In the genomic region with DNA sequence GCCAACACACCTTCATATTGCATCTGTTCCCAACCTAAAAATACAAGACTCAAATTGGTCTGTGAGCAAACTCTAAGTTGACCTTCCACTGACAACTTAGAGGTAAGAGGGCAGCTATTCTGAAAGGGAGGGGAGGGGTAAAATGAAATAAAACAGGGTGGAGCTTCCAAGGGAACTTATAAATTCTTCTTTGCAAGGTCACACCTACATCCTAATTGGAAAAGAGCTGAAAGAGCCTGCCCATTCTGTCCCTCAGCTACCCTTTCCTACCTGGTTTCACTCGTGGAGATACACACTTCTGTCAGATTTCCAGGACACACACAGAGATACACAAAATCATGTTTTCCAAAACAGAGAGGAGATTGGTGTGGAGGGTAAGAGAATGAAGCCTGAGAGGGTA, we compare ENCODE assay signal across 17 cellular contexts. TPM values are rescaled to one million over a fixed set of nuclear protein-coding genes. Genes with fewer than 3 reads are reported as not detected.
A peak's percentile ranks its signal among the peaks of the same experiment; 100 is the strongest.
DNase-seq lines count a peak whose midpoint lies in the region; ATAC-seq, FAIRE-seq and TF ChIP-seq lines count a peak whose summit lies in the region.
"Had no signal": no experiment of that assay in that cellular context is flagged by ENCODE, and none has a peak within 500 bp of the region (broad histone marks: within the 10 kb centered on the region; RNA-seq: fewer than 3 reads in every experiment).

No MANE protein-coding gene starts in this region.

- H3K9ac ChIP-seq in HCT116 (ENCODE audit: low read length) (no peak overlapping the region), HepG2 (ENCODE audit: insufficient read depth, low read depth, low read length) (no peak overlapping the region), neuronal stem cell (ENCODE audit: low read depth, low read length, poor library complexity) (no peak overlapping the region)
- H3K9ac ChIP-seq: neural progenitor cell had no signal

- H4K8ac ChIP-seq in neuronal stem cell (ENCODE audit: low read depth, low read length), result no peak overlapping the region

- H3K79me2 ChIP-seq in HCT116 (ENCODE audit: insufficient read depth, low read length), result no peaks in the 10 kb centered on the region
- no peaks in the 10 kb centered on the region for H3K79me2 ChIP-seq in HepG2 (ENCODE audit: insufficient read depth, low read length)

- H2AFZ ChIP-seq in HCT116 (ENCODE audit: low read depth, low read length, poor library complexity, severe bottlenecking) (no peak overlapping the region), HepG2 (ENCODE audit: low read length) (no peak overlapping the region), neuronal stem cell (ENCODE audit: low read length) (no peak overlapping the region)

- peaks cover 47% of the 10 kb centered on the region for H3K27me3 Mint-ChIP-seq in CD8-positive, alpha-beta T cell (ENCODE audit: low read depth)
- peaks cover 12% of the 10 kb centered on the region for H3K27me3 Mint-ChIP-seq in dendritic cell treated with granulocyte-macrophage colony-stimulating factor and Interleukin-4, amounts not matched to agents 40 ng/mL and 50 ng/mL, for 4 days
- peaks cover 15% of the 10 kb centered on the region for H3K27me3 Mint-ChIP-seq in mesothelial cell of epicardium (ENCODE audit: low read depth)

- TF ChIP-seq POLR2A in HCT116 (IDR thresholded peaks at IDR 0.05; ENCODE audit: borderline replicate concordance, extremely low read depth, insufficient read depth, insufficient read length), result no peak
- no peak for TF ChIP-seq POLR2A in HepG2 (IDR thresholded peaks at IDR 0.05; ENCODE audit: insufficient read depth in 1 of 2, low read depth in 2 of 2, low read length in 2 of 2)

- H3K4me3 Mint-ChIP-seq in CD8-positive, alpha-beta T cell, result peak overlapping the region; percentile 1
- no peak overlapping the region for H3K4me3 Mint-ChIP-seq in dendritic cell treated with granulocyte-macrophage colony-stimulating factor and Interleukin-4, amounts not matched to agents 40 ng/mL and 50 ng/mL, for 4 days
- H3K4me3 Mint-ChIP-seq in mesothelial cell of epicardium, result peak overlapping the region; percentile 78
- H3K4me3 Mint-ChIP-seq: activated CD4-positive, alpha-beta memory T cell treated with anti-CD3 and anti-CD28 coated beads for 36 hours; activated T-cell treated with anti-CD3 and anti-CD28 coated beads, Interleukin-2, amount 50 U/mL, for 4 hours; neural progenitor cell had no signal

- no peak overlapping the region for H2BK120ac ChIP-seq in neuronal stem cell (ENCODE audit: low read depth, low read length)

- H3K9me3 ChIP-seq in CD8-positive, alpha-beta T cell (ENCODE audit: low read length), result no peaks in the 10 kb centered on the region
- no peaks in the 10 kb centered on the region for H3K9me3 ChIP-seq in HCT116 (ENCODE audit: control insufficient read depth in 1 of 2, insufficient read depth in 1 of 2, low read depth in 1 of 2, low read length in 2 of 2)
- H3K9me3 ChIP-seq in HepG2 (ENCODE audit: low read length), result no peaks in the 10 kb centered on the region
- no peaks in the 10 kb centered on the region for H3K9me3 ChIP-seq in neuronal stem cell (replicated peaks in 1 of 2; ENCODE audit: control insufficient read depth in 2 of 2, insufficient read depth in 1 of 2, low read depth in 1 of 2, low read length in 2 of 2)

- H3K9me3 Mint-ChIP-seq in CD8-positive, alpha-beta T cell, result no peaks in the 10 kb centered on the region
- peaks cover 7% of the 10 kb centered on the region for H3K9me3 Mint-ChIP-seq in dendritic cell treated with granulocyte-macrophage colony-stimulating factor and Interleukin-4, amounts not matched to agents 40 ng/mL and 50 ng/mL, for 4 days
- peaks cover 5% of the 10 kb centered on the region for H3K9me3 Mint-ChIP-seq in mesothelial cell of epicardium
- H3K9me3 Mint-ChIP-seq: activated CD4-positive, alpha-beta memory T cell treated with anti-CD3 and anti-CD28 coated beads for 36 hours; neural progenitor cell had no signal

- DNase-seq in CD8-positive, alpha-beta T cell, result no peak
- no peak for DNase-seq in HCT116 (ENCODE audit: low read depth, low spot score)
- no peak for DNase-seq in mesothelial cell of epicardium (ENCODE audit: low spot score in 2 of 2, unreplicated experiment in 2 of 2)
- no peak for DNase-seq in NOMO-1 (lab: John Stamatoyannopoulos, UW; ENCODE audit: unreplicated experiment in 2 of 2)
- DNase-seq in HepG2 (ENCODE audit: low spot score), result no peak
- no peak for DNase-seq in neuronal stem cell (ENCODE audit: low spot score)
- no peak for DNase-seq in activated naive CD4-positive, alpha-beta T cell (lab: John Stamatoyannopoulos, UW)
- DNase-seq: activated CD4-positive, alpha-beta memory T cell treated with anti-CD3 and anti-CD28 coated beads for 36 hours; activated T-cell treated with anti-CD3 and anti-CD28 coated beads, Interleukin-2, amount 50 U/mL, for 4 hours; effector memory CD4-positive, alpha-beta T cell; NCI-H446 treated with DMSO at 0.1 percent for 48 hours; SIG-M5; substantia nigra had no signal

- no peak overlapping the region for H3K18ac ChIP-seq in neuronal stem cell (ENCODE audit: low read length)

- no peaks in the 10 kb centered on the region for H3K79me1 ChIP-seq in neuronal stem cell (ENCODE audit: low read depth, low read length)

- POLR2A ChIA-PET in CD8-positive, alpha-beta T cell (lab: Charles Lee), result no interaction called here
- POLR2A ChIA-PET in HCT116 (lab: Charles Lee), result no interaction called here
- POLR2A ChIA-PET in HepG2 (lab: Yijun Ruan, JAX), result no interaction called here

- H3K14ac ChIP-seq in neuronal stem cell (ENCODE audit: low read length), result no peak overlapping the region

- H2AK5ac ChIP-seq in neuronal stem cell (ENCODE audit: low read depth, low read length), result no peak overlapping the region

- no peak for TF ChIP-seq CTCF in CD8-positive, alpha-beta T cell (IDR thresholded peaks at IDR 0.05)
- TF ChIP-seq CTCF in HCT116 (IDR thresholded peaks at IDR 0.05 in 2 of 3, conservative IDR thresholded peaks at IDR 0.05 in 1 of 3; ENCODE audit: borderline replicate concordance in 1 of 3, insufficient read depth in 1 of 3, low read depth in 2 of 3, low read length in 2 of 3) (no peak), mesothelial cell of epicardium (IDR thresholded peaks at IDR 0.05; ENCODE audit: unreplicated experiment) (no peak), HepG2 (CRISPR knock-in tag; IDR thresholded peaks at IDR 0.05) (no peak)

- H3K9me2 ChIP-seq in HCT116 (ENCODE audit: insufficient read depth), result no peaks in the 10 kb centered on the region

- no peaks in the 10 kb centered on the region for H3K36me3 ChIP-seq in CD8-positive, alpha-beta T cell (ENCODE audit: insufficient read depth, low read length)
- H3K36me3 ChIP-seq in HCT116 (ENCODE audit: control insufficient read depth in 1 of 2, insufficient read depth in 2 of 2, low read length in 2 of 2), result no peaks in the 10 kb centered on the region
- no peaks in the 10 kb centered on the region for H3K36me3 ChIP-seq in HepG2 (replicated peaks in 1 of 2; ENCODE audit: control insufficient read depth in 1 of 2, insufficient read depth in 2 of 2, low read length in 2 of 2)
- H3K36me3 ChIP-seq in neuronal stem cell (replicated peaks in 1 of 2; ENCODE audit: control insufficient read depth in 2 of 2, insufficient read depth in 2 of 2, low read length in 2 of 2), result no peaks in the 10 kb centered on the region
- H3K36me3 ChIP-seq: neural progenitor cell had no signal

- no peak overlapping the region for H3K23ac ChIP-seq in neuronal stem cell (ENCODE audit: low read depth, low read length, poor library complexity)

- H3K36me3 Mint-ChIP-seq in CD8-positive, alpha-beta T cell, result no peaks in the 10 kb centered on the region
- peaks cover 1% of the 10 kb centered on the region for H3K36me3 Mint-ChIP-seq in dendritic cell treated with granulocyte-macrophage colony-stimulating factor and Interleukin-4, amounts not matched to agents 40 ng/mL and 50 ng/mL, for 4 days (ENCODE audit: low read depth)
- no peaks in the 10 kb centered on the region for H3K36me3 Mint-ChIP-seq in mesothelial cell of epicardium
- H3K36me3 Mint-ChIP-seq: activated CD4-positive, alpha-beta memory T cell treated with anti-CD3 and anti-CD28 coated beads for 36 hours; neural progenitor cell had no signal

- RAD21 ChIA-PET in HCT116 (lab: Charles Lee; ENCODE audit: low non-redundant PET in 1 of 2, low total read pairs in 2 of 2, uncharacterized antibody in 2 of 2, unreplicated experiment in 2 of 2), result no interaction called here

- no peak overlapping the region for H3K4ac ChIP-seq in neuronal stem cell (ENCODE audit: low read length)

- no peak overlapping the region for H3K27ac ChIP-seq in CD8-positive, alpha-beta T cell (ENCODE audit: low read depth, low read length)
- no peak overlapping the region for H3K27ac ChIP-seq in HCT116 (ENCODE audit: low read depth, low read length)
- no peak overlapping the region for H3K27ac ChIP-seq in HepG2 (ENCODE audit: extremely low read length, insufficient read depth, low read length)
- H3K27ac ChIP-seq in neuronal stem cell (replicated peaks; ENCODE audit: low read length), result no peak overlapping the region
- H3K27ac ChIP-seq: neural progenitor cell had no signal

- TF ChIP-seq RAD21 in HCT116 (IDR thresholded peaks at IDR 0.05; ENCODE audit: low read depth) (no peak), HepG2 (CRISPR knock-in tag; IDR thresholded peaks at IDR 0.05) (no peak)

- CTCF ChIA-PET in CD8-positive, alpha-beta T cell (lab: Charles Lee), result no interaction called here
- CTCF ChIA-PET in HCT116 (lab: Charles Lee), result interaction anchor here (1.5 kb wide), 1 partner anchor 25 kb away, joined by 4 read pairs; no protein-coding TSS in a partner anchor
- CTCF ChIA-PET in HepG2 (lab: Yijun Ruan, JAX; ENCODE audit: low intra/inter-chr PET ratio, low total read pairs), result no interaction called here

- peak overlapping the region; percentile 95 for H3K4me2 ChIP-seq in HCT116 (ENCODE audit: low read length)
- H3K4me2 ChIP-seq in HepG2 (ENCODE audit: low read depth, low read length), result no peak overlapping the region
- no peak overlapping the region for H3K4me2 ChIP-seq in neuronal stem cell (ENCODE audit: insufficient read depth, low read length, poor library complexity, severe bottlenecking)

- H2BK5ac ChIP-seq in neuronal stem cell (ENCODE audit: low read length), result no peak overlapping the region

- H3K4me3 ChIP-seq in CD8-positive, alpha-beta T cell (ENCODE audit: low read depth, low read length), result no peak overlapping the region
- H3K4me3 ChIP-seq in HCT116 (replicated peaks in 1 of 2; ENCODE audit: low read depth in 1 of 2, low read length in 2 of 2) (peak overlapping the region in 1 of 2 experiments; percentile 68; a peak in 2 of 4 replicates), HepG2 (replicated peaks in 1 of 3; ENCODE audit: insufficient read depth in 1 of 3, low read depth in 2 of 3, low read length in 3 of 3) (no peak overlapping the region), neuronal stem cell (ENCODE audit: low read length in 2 of 2) (no peak overlapping the region)

- no peaks in the 10 kb centered on the region for H3K4me1 ChIP-seq in CD8-positive, alpha-beta T cell (ENCODE audit: insufficient read depth, low read length)
- peaks cover 0 to 14% of the 10 kb centered on the region in 2 experiments; a peak in 2 of 4 replicates for H3K4me1 ChIP-seq in HCT116 (ENCODE audit: control insufficient read depth in 1 of 2, insufficient read depth in 2 of 2, low read length in 2 of 2)
- no peaks in the 10 kb centered on the region for H3K4me1 ChIP-seq in HepG2 (ENCODE audit: insufficient read depth, low read length)
- H3K4me1 ChIP-seq in neuronal stem cell (ENCODE audit: control insufficient read depth in 2 of 2, insufficient read depth in 1 of 2, low read depth in 1 of 2, low read length in 2 of 2), result peaks cover 0 to 1% of the 10 kb centered on the region in 2 donors
- H3K4me1 ChIP-seq: neural progenitor cell had no signal

- intact Hi-C loops in CD8-positive, alpha-beta T cell (cut with DNase I, micrococcal nuclease), result no loop called here
- intact Hi-C loops in HCT116 (cut with micrococcal nuclease), result no loop called here
- intact Hi-C loops in dendritic cell treated with granulocyte-macrophage colony-stimulating factor and Interleukin-4, amounts not matched to agents 40 ng/mL and 50 ng/mL, for 4 days (cut with micrococcal nuclease), result no loop called here
- intact Hi-C loops in HepG2 (cut with micrococcal nuclease; ENCODE audit: unreplicated experiment), result no loop called here

- H4K20me1 ChIP-seq in HCT116 (ENCODE audit: insufficient read depth), result no peaks in the 10 kb centered on the region
- H4K20me1 ChIP-seq in HepG2 (ENCODE audit: insufficient read depth, low read length), result no peaks in the 10 kb centered on the region

- H2BK15ac ChIP-seq in neuronal stem cell (ENCODE audit: low read length), result no peak overlapping the region

- H3K27me3 ChIP-seq in CD8-positive, alpha-beta T cell (ENCODE audit: insufficient read depth, low read length), result peaks cover 7% of the 10 kb centered on the region
- H3K27me3 ChIP-seq in HCT116 (ENCODE audit: insufficient read depth, low read length) (no peaks in the 10 kb centered on the region), HepG2 (ENCODE audit: control insufficient read depth in 1 of 2, insufficient read depth in 2 of 2, low read length in 2 of 2) (no peaks in the 10 kb centered on the region; a peak in 1 of 5 replicates), neuronal stem cell (ENCODE audit: control insufficient read depth in 3 of 3, insufficient read depth in 3 of 3, low read depth in 1 of 3, low read length in 3 of 3) (peaks cover 0 to 17% (median 15%) of the 10 kb centered on the region in 3 experiments)

- H3K27ac Mint-ChIP-seq in CD8-positive, alpha-beta T cell, result no peak overlapping the region
- H3K27ac Mint-ChIP-seq in dendritic cell treated with granulocyte-macrophage colony-stimulating factor and Interleukin-4, amounts not matched to agents 40 ng/mL and 50 ng/mL, for 4 days, result peak overlapping the region; percentile 7
- H3K27ac Mint-ChIP-seq in mesothelial cell of epicardium, result no peak overlapping the region
- H3K27ac Mint-ChIP-seq: activated CD4-positive, alpha-beta memory T cell treated with anti-CD3 and anti-CD28 coated beads for 36 hours; neural progenitor cell had no signal

- no peak for FAIRE-seq in HepG2 (lab: Jason Lieb, UNC)

- peaks cover 6% of the 10 kb centered on the region for H3K4me1 Mint-ChIP-seq in CD8-positive, alpha-beta T cell (ENCODE audit: low read depth)
- peaks cover 12% of the 10 kb centered on the region for H3K4me1 Mint-ChIP-seq in dendritic cell treated with granulocyte-macrophage colony-stimulating factor and Interleukin-4, amounts not matched to agents 40 ng/mL and 50 ng/mL, for 4 days (ENCODE audit: low read depth)
- peaks cover 10% of the 10 kb centered on the region for H3K4me1 Mint-ChIP-seq in mesothelial cell of epicardium

- no peak for ATAC-seq in CD8-positive, alpha-beta T cell
- ATAC-seq in HCT116, result no peak
- no peak for ATAC-seq in HepG2

- BruUV-seq in HCT116 (replicated peaks; lab: Mats Ljungman, UMichigan) (TSS peak; percentile 53), HepG2 (replicated peaks; lab: Mats Ljungman, UMichigan) (no TSS peak)

- WGBS in HepG2 (ENCODE audit: low lambda C conversion rate), result 0% methylated on average over 1 of the region's 1 CpG
- WGBS in neuronal stem cell (ENCODE audit: extremely low coverage in 2 of 2, insufficient read length in 2 of 2, insufficient replicate concordance in 1 of 2), 2 donors, result no CpG with 5 or more reads among the region's 1 CpG

- in situ Hi-C loops in HepG2 (cut with HindIII; ENCODE audit: extremely low pct_ligation_motif_present, low pct_unique_long_range_greater_than_20kb), result no loop called here

- no peak overlapping the region for H4K91ac ChIP-seq in neuronal stem cell (ENCODE audit: low read depth, low read length, poor library complexity)

- TF ChIP-seq EP300 in HepG2 (IDR thresholded peaks at IDR 0.05; ENCODE audit: low read depth in 2 of 2, low read length in 2 of 2) (no peak), HepG2 (CRISPR knock-in tag; IDR thresholded peaks at IDR 0.05; ENCODE audit: borderline replicate concordance) (no peak)

- H2BK12ac ChIP-seq in neuronal stem cell (ENCODE audit: low read length), result no peak overlapping the region

RNA-seq across cellular contexts. Expression of a gene that starts 1.0 kb away (rescaled TPM):
- not detected for total RNA-seq in CD8-positive, alpha-beta T cell
- total RNA-seq in HCT116 (2021; ENCODE audit: unreplicated experiment), result 2.9 TPM
- polyA plus RNA-seq in HCT116 (2012), result 3.8 and 4.8 TPM in 2 replicates
- 3.4 to 4.1 TPM (median 4.1 TPM) in 3 replicates for total RNA-seq in mesothelial cell of epicardium
- not detected in 2 replicates for total RNA-seq in HepG2 (2016; rRNA removed; fragmentation: Illumina TruSeq; extraction: Trizol)
- not detected in 2 replicates for total RNA-seq in HepG2 (2016; cell fraction: cytosol; rRNA removed; fragmentation: Illumina TruSeq; extraction: Trizol; ENCODE audit: low read depth)
- not detected in 2 replicates for total RNA-seq in HepG2 (2016; cell fraction: insoluble cytoplasmic fraction; rRNA removed; fragmentation: Illumina TruSeq; extraction: Trizol)
- total RNA-seq in HepG2 (2016; cell fraction: membrane; rRNA removed; fragmentation: Illumina TruSeq; extraction: Trizol), result not detected in 2 replicates
- total RNA-seq in HepG2 (2016; cell fraction: nucleus; rRNA removed; fragmentation: Illumina TruSeq; extraction: Trizol), result not detected in 2 replicates
- not detected in 2 replicates for polyA plus RNA-seq in HepG2 (2011; rRNA removed)
- polyA plus RNA-seq in HepG2 (2011; cell fraction: cytosol; rRNA removed), result not detected in 2 replicates
- not detected in 2 replicates for polyA plus RNA-seq in HepG2 (2011; cell fraction: nucleus; rRNA removed)
- 0.09 TPM in 1 of 2 replicates, not detected in the other for polyA plus RNA-seq in HepG2 (2012)
- polyA plus RNA-seq in HepG2 (2016; cell fraction: cytosol; fragmentation: Illumina TruSeq; extraction: Trizol; ENCODE audit: low read depth), result not detected in 2 replicates
- not detected in 2 replicates for polyA plus RNA-seq in HepG2 (2016; cell fraction: insoluble cytoplasmic fraction; fragmentation: Illumina TruSeq; extraction: Trizol; ENCODE audit: low read depth)
- not detected in 2 replicates for polyA plus RNA-seq in HepG2 (2016; cell fraction: membrane; fragmentation: Illumina TruSeq; extraction: Trizol; ENCODE audit: low read depth)
- polyA plus RNA-seq in HepG2 (2016; cell fraction: nucleus; fragmentation: Illumina TruSeq; extraction: Trizol; ENCODE audit: insufficient read depth, low read depth), result not detected in 2 replicates
- polyA minus RNA-seq in HepG2 (2011; rRNA and poly(A)+ RNA removed; ENCODE audit: low replicate concordance), result not detected in 2 replicates
- polyA minus RNA-seq in HepG2 (2011; cell fraction: cytosol; rRNA and poly(A)+ RNA removed), result not detected in 2 replicates
- polyA minus RNA-seq in HepG2 (2011; cell fraction: nucleus; rRNA and poly(A)+ RNA removed), result not detected in 2 replicates
- 0.06 TPM for polyA plus RNA-seq in neuronal stem cell (2013, experiment 1 of 2)
- 0.03 TPM for polyA plus RNA-seq in neuronal stem cell (2013, experiment 2 of 2)
- total RNA-seq: fibroblast of villous mesenchyme, HT1080 had no signal

RNA-seq across cellular contexts. Expression of a gene that starts 34.1 kb away (rescaled TPM):
- total RNA-seq in CD8-positive, alpha-beta T cell, result not detected
- total RNA-seq in HCT116 (2021; ENCODE audit: unreplicated experiment) (not detected), mesothelial cell of epicardium (0.33 to 0.47 TPM (median 0.34 TPM) in 3 replicates), HepG2 (2016; rRNA removed; fragmentation: Illumina TruSeq; extraction: Trizol) (not detected in 2 replicates)
- not detected in 2 replicates for polyA plus RNA-seq in HCT116 (2012)
- not detected in 2 replicates for total RNA-seq in HepG2 (2016; cell fraction: cytosol; rRNA removed; fragmentation: Illumina TruSeq; extraction: Trizol; ENCODE audit: low read depth)
- not detected in 2 replicates for total RNA-seq in HepG2 (2016; cell fraction: insoluble cytoplasmic fraction; rRNA removed; fragmentation: Illumina TruSeq; extraction: Trizol)
- total RNA-seq in HepG2 (2016; cell fraction: membrane; rRNA removed; fragmentation: Illumina TruSeq; extraction: Trizol), result not detected in 2 replicates
- total RNA-seq in HepG2 (2016; cell fraction: nucleus; rRNA removed; fragmentation: Illumina TruSeq; extraction: Trizol), result not detected in 2 replicates
- polyA plus RNA-seq in HepG2 (2011; rRNA removed), result not detected in 2 replicates
- not detected in 2 replicates for polyA plus RNA-seq in HepG2 (2011; cell fraction: cytosol; rRNA removed)
- polyA plus RNA-seq in HepG2 (2011; cell fraction: nucleus; rRNA removed), result not detected in 2 replicates
- not detected in 2 replicates for polyA plus RNA-seq in HepG2 (2012)
- polyA plus RNA-seq in HepG2 (2016; cell fraction: cytosol; fragmentation: Illumina TruSeq; extraction: Trizol; ENCODE audit: low read depth), result not detected in 2 replicates
- not detected in 2 replicates for polyA plus RNA-seq in HepG2 (2016; cell fraction: insoluble cytoplasmic fraction; fragmentation: Illumina TruSeq; extraction: Trizol; ENCODE audit: low read depth)
- polyA plus RNA-seq in HepG2 (2016; cell fraction: membrane; fragmentation: Illumina TruSeq; extraction: Trizol; ENCODE audit: low read depth), result not detected in 2 replicates
- not detected in 2 replicates for polyA plus RNA-seq in HepG2 (2016; cell fraction: nucleus; fragmentation: Illumina TruSeq; extraction: Trizol; ENCODE audit: insufficient read depth, low read depth)
- not detected in 2 replicates for polyA minus RNA-seq in HepG2 (2011; rRNA and poly(A)+ RNA removed; ENCODE audit: low replicate concordance)
- polyA minus RNA-seq in HepG2 (2011; cell fraction: cytosol; rRNA and poly(A)+ RNA removed), result not detected in 2 replicates
- polyA minus RNA-seq in HepG2 (2011; cell fraction: nucleus; rRNA and poly(A)+ RNA removed), result not detected in 2 replicates
- not detected for polyA plus RNA-seq in neuronal stem cell (2013, experiment 1 of 2)
- polyA plus RNA-seq in neuronal stem cell (2013, experiment 2 of 2), result 0.01 TPM
- total RNA-seq: fibroblast of villous mesenchyme, HT1080 had no signal
